ENCODE assay signal across 8 cellular contexts in genomic region chr11:14644396-14645246, GRCh38. TPM values are rescaled to one million over a fixed set of nuclear protein-coding genes. Genes with fewer than 3 reads are reported as not detected.
A peak's percentile ranks its signal among the peaks of the same experiment; 100 is the strongest.
DNase-seq lines count a peak whose midpoint lies in the region; ATAC-seq and TF ChIP-seq lines count a peak whose summit lies in the region.

No MANE protein-coding gene starts in this region.

- no peaks in the 10 kb centered on the region for H3K36me3 ChIP-seq in esophagus squamous epithelium
- H3K36me3 ChIP-seq in neural cell (ENCODE audit: insufficient read depth, low read length): no peaks in the 10 kb centered on the region

- H3K4me2 ChIP-seq in neural cell (ENCODE audit: low read length): peak overlapping the region; percentile 100

- peaks cover 74% of the 10 kb centered on the region for H3K36me3 Mint-ChIP-seq in activated T-cell treated with anti-CD3 and anti-CD28 coated beads, Interleukin-2, amount 50 U/mL, for 24 hours (ENCODE audit: low read depth)

- H3K79me2 ChIP-seq in neural cell (replicated peaks; ENCODE audit: insufficient read depth, low read length): peaks cover 35% of the 10 kb centered on the region

- peaks cover 61% of the 10 kb centered on the region for H3K4me1 Mint-ChIP-seq in activated T-cell treated with anti-CD3 and anti-CD28 coated beads, Interleukin-2, amount 50 U/mL, for 24 hours (ENCODE audit: low read depth)

- H3K27me3 ChIP-seq in esophagus squamous epithelium: peaks cover 0 to 49% (median 0%) of the 10 kb centered on the region in 4 donors
- H3K27me3 ChIP-seq in neural cell (ENCODE audit: insufficient read depth, low read depth, low read length): no peaks in the 10 kb centered on the region

- H2AFZ ChIP-seq in neural cell (ENCODE audit: low read depth, low read length): peak overlapping the region; percentile 32

- H3K9me3 Mint-ChIP-seq in activated T-cell treated with anti-CD3 and anti-CD28 coated beads, Interleukin-2, amount 50 U/mL, for 24 hours: no peaks in the 10 kb centered on the region

- H3K27ac Mint-ChIP-seq in activated T-cell treated with anti-CD3 and anti-CD28 coated beads, Interleukin-2, amount 50 U/mL, for 24 hours: peak overlapping the region; percentile 94

- peak overlapping the region; percentile 97 for H3K4me3 Mint-ChIP-seq in activated T-cell treated with anti-CD3 and anti-CD28 coated beads, Interleukin-2, amount 50 U/mL, for 24 hours

- peak in 1 of 6 experiments; percentile 10 for TF ChIP-seq CTCF in esophagus squamous epithelium (IDR thresholded peaks at IDR 0.05)
- peak; percentile 40 for TF ChIP-seq CTCF in neural cell (IDR thresholded peaks at IDR 0.05; ENCODE audit: poor library complexity, severe bottlenecking)

- H3K9me3 ChIP-seq in esophagus squamous epithelium: no peaks in the 10 kb centered on the region
- H3K9me3 ChIP-seq in neural cell (ENCODE audit: low read length): no peaks in the 10 kb centered on the region

- TF ChIP-seq POLR2A in esophagus squamous epithelium (IDR thresholded peaks at IDR 0.05): no peak

- H3K27ac ChIP-seq in esophagus squamous epithelium (peak overlapping the region; percentile 78 to 90 (median 84)), neural cell (ENCODE audit: low read length) (peak overlapping the region; percentile 67)

- 0 to 1% methylated on average over 14 to 15 of the region's 56 CpGs for WGBS in esophagus squamous epithelium, 2 donors

- no peaks in the 10 kb centered on the region for H4K20me1 ChIP-seq in neural cell (ENCODE audit: insufficient read depth)

- peak; percentile 8 for DNase-seq in NCI-H2196 (lab: John Stamatoyannopoulos, UW; ENCODE audit: unreplicated experiment)
- DNase-seq in NCI-H2196 treated with DMSO at 0.1 percent for 48 hours (lab: John Stamatoyannopoulos, UW; ENCODE audit: unreplicated experiment): no peak
- peak; percentile 72 for DNase-seq in NCI-H526 treated with DMSO at 0.1 percent for 48 hours (lab: John Stamatoyannopoulos, UW)
- DNase-seq in activated T-cell treated with anti-CD3 and anti-CD28 coated beads, Interleukin-2, amount 50 U/mL, for 24 hours: peak; percentile 77
- no peak for DNase-seq in esophagus squamous epithelium (lab: John Stamatoyannopoulos, UW)
- peak; percentile 48 for DNase-seq in ureter (ENCODE audit: low spot score)

- TF ChIP-seq RAD21 in neural cell (conservative IDR thresholded peaks at IDR 0.05): no peak

- no peaks in the 10 kb centered on the region for H3K27me3 Mint-ChIP-seq in activated T-cell treated with anti-CD3 and anti-CD28 coated beads, Interleukin-2, amount 50 U/mL, for 24 hours

- peak overlapping the region; percentile 83 for H3K9ac ChIP-seq in neural cell (ENCODE audit: low read length)

- peak; percentile 33 for ATAC-seq in HG02884 (IDR thresholded peaks at IDR 0.05; ENCODE audit: unreplicated experiment)

- H3F3A ChIP-seq in neural cell (ENCODE audit: insufficient read depth, low read length, poor library complexity, severe bottlenecking): no peaks in the 10 kb centered on the region

- H3K4me3 ChIP-seq in esophagus squamous epithelium: peak overlapping the region; percentile 50 to 82 (median 72)
- H3K4me3 ChIP-seq in neural cell (ENCODE audit: low read length): peak overlapping the region; percentile 87

- intact Hi-C loops in esophagus squamous epithelium (cut with DNase I): loop anchor here (10.0 kb wide), 1 partner anchor 250 kb away; the partner anchor contains the start of gene CYP2R1

- H3K9me2 ChIP-seq in neural cell (ENCODE audit: insufficient read depth, low read length): no peaks in the 10 kb centered on the region

- H3K4me1 ChIP-seq in esophagus squamous epithelium: peaks cover 0 to 29% (median 7%) of the 10 kb centered on the region in 3 donors

- no peak for TF ChIP-seq EP300 in neural cell (conservative IDR thresholded peaks at IDR 0.05; ENCODE audit: poor library complexity, severe bottlenecking)

TF ChIP-seq in neural cell, 6 proteins besides CTCF, POLR2A, EP300 and RAD21:
- TF ChIP-seq TAF1 (IDR thresholded peaks at IDR 0.05; ENCODE audit: low read depth) (no peak), SMC3 (conservative IDR thresholded peaks at IDR 0.05; ENCODE audit: poor library complexity) (no peak), POLR2AphosphoS5 (IDR thresholded peaks at IDR 0.05) (peak; percentile 30), MXI1 (conservative IDR thresholded peaks at IDR 0.05; ENCODE audit: poor library complexity, severe bottlenecking) (no peak), REST (IDR thresholded peaks at IDR 0.05; ENCODE audit: borderline replicate concordance) (peak; percentile 32), EZH2 (IDR thresholded peaks at IDR 0.05; ENCODE audit: borderline replicate concordance, insufficient read depth, low read length, poor library complexity, severe bottlenecking) (no peak)

RNA-seq across cellular contexts. Expression of gene PDE3B, which starts 1.0 kb away (rescaled TPM):
- 10 to 100 TPM in 1 of 4 donors, 1 to 10 TPM in 3; 1.2 to 12.6 (median 2.1) TPM for total RNA-seq in esophagus squamous epithelium
- 13.1 and 13.8 TPM in 2 replicates for polyA plus RNA-seq in neural cell
- polyA minus RNA-seq in neural cell: 38.0 and 46.1 TPM in 2 replicates
- total RNA-seq in ureter: 35.9 TPM

Comparison
In these comparisons a context has a peak if more than half of its experiments do, and no peak if none do; other contexts are left out.
1. DNase-seq: peak in NCI-H2196 (single experiment), NCI-H526 treated with DMSO at 0.1 percent for 48 hours (single experiment), activated T-cell treated with anti-CD3 and anti-CD28 coated beads, Interleukin-2, amount 50 U/mL, for 24 hours (single experiment) and ureter (single experiment); none in NCI-H2196 treated with DMSO at 0.1 percent for 48 hours (single experiment) and esophagus squamous epithelium (single experiment).